Comparison of ENCODE assay signal across 10 cellular contexts in the genomic region with DNA sequence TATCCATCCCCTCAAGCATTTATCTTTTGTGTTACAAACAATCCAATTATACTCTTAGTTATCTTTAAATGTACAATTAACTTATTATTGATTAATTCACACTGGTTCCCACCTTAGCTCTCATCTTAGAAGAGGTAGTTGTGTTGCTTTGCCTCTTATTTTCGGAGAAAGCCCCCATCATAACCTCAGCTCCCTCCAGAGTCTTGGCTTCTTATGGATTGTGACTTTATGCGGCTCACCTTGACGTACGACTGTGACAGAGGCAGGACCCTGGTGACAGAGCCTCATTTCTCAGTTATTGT.
DNase-seq lines count a peak whose midpoint lies in the region; TF ChIP-seq lines count a peak whose summit lies in the region.
"Had no signal": no experiment of that assay in that cellular context is flagged by ENCODE, and none has a peak within 500 bp of the region (broad histone marks: within the 10 kb centered on the region; RNA-seq: fewer than 3 reads in every experiment).

No MANE protein-coding gene starts in this region.

- no peak overlapping the region for H3K4me2 ChIP-seq in osteoblast (ENCODE audit: insufficient read depth, low read length)
- H3K4me2 ChIP-seq in SK-N-SH, result no peak overlapping the region

- peaks cover 94% of the 10 kb centered on the region for H3K79me2 ChIP-seq in osteoblast (ENCODE audit: insufficient read depth, low read length)
- H3K79me2 ChIP-seq in SK-N-SH (ENCODE audit: insufficient read depth), result peaks cover 99% of the 10 kb centered on the region

- TF ChIP-seq RAD21 in SK-N-SH (IDR thresholded peaks at IDR 0.05; ENCODE audit: low read length), result no peak

- H3K9me3 ChIP-seq in CD4-positive, alpha-beta memory T cell (ENCODE audit: control insufficient read depth in 1 of 2, low read length in 2 of 2), result no peaks in the 10 kb centered on the region
- H3K9me3 ChIP-seq in osteoblast (ENCODE audit: low read depth, low read length) (no peaks in the 10 kb centered on the region), SK-N-SH (no peaks in the 10 kb centered on the region), SJCRH30 (replicated peaks) (no peaks in the 10 kb centered on the region)

- peaks cover 2 to 7% of the 10 kb centered on the region in 2 donors for H3K36me3 Mint-ChIP-seq in CD4-positive, alpha-beta memory T cell
- H3K36me3 Mint-ChIP-seq in IgD-negative memory B cell, result no peaks in the 10 kb centered on the region

- intact Hi-C loops in CD4-positive, alpha-beta memory T cell (cut with micrococcal nuclease), result loop anchor here (1.0 kb wide), 3 partner anchors 10 to 15 kb away; no protein-coding TSS in a partner anchor

- POLR2A ChIA-PET in CD4-positive, alpha-beta memory T cell (lab: Charles Lee; ENCODE audit: partially characterized antibody), result interaction anchor here (0.9 to 22.8 kb wide), 4 partner anchors 11 to 29 kb away, joined by 3 to 304 read pairs (median 70); no protein-coding TSS in a partner anchor
- POLR2A ChIA-PET in SK-N-SH (lab: Yijun Ruan, JAX), result no interaction called here

- H3K4me1 ChIP-seq in CD4-positive, alpha-beta memory T cell (ENCODE audit: insufficient read depth, low read length), result peaks cover 94% of the 10 kb centered on the region
- H3K4me1 ChIP-seq in osteoblast (ENCODE audit: insufficient read depth, low read length) (peaks cover 37% of the 10 kb centered on the region), SK-N-SH (ENCODE audit: control insufficient read depth in 1 of 2, insufficient read depth in 2 of 2, low read depth in 1 of 2, low read length in 1 of 2) (peaks cover 39 to 41% of the 10 kb centered on the region in 2 experiments; a peak in 3 of 4 replicates), SJCRH30 (0 out of 2 replicates have a peak, but pooled peaks cover 4% of the 10 kb centered on the region)

- no peak for TF ChIP-seq CTCF in brain microvascular endothelial cell (IDR thresholded peaks at IDR 0.05; ENCODE audit: low read depth, low read length, missing control alignments)
- TF ChIP-seq CTCF in osteoblast (IDR thresholded peaks at IDR 0.05; ENCODE audit: extremely low read depth, low read depth, low read length), result no peak
- no peak for TF ChIP-seq CTCF in SK-N-SH (IDR thresholded peaks at IDR 0.05)

- H3K27me3 Mint-ChIP-seq in CD4-positive, alpha-beta memory T cell, result no peaks in the 10 kb centered on the region
- H3K27me3 Mint-ChIP-seq in IgD-negative memory B cell, result no peaks in the 10 kb centered on the region
- H3K27me3 Mint-ChIP-seq: brain had no signal

- TF ChIP-seq EP300 in SK-N-SH (IDR thresholded peaks at IDR 0.05; ENCODE audit: borderline replicate concordance in 1 of 2, low read depth in 1 of 2, low read length in 1 of 2), result no peak

- no peaks in the 10 kb centered on the region for H3K36me3 ChIP-seq in CD4-positive, alpha-beta memory T cell (ENCODE audit: insufficient read depth, low read length)
- peaks cover 5% of the 10 kb centered on the region for H3K36me3 ChIP-seq in brain microvascular endothelial cell (replicated peaks)
- peaks cover 13% of the 10 kb centered on the region for H3K36me3 ChIP-seq in osteoblast (ENCODE audit: insufficient read depth, low read length)
- peaks cover 2 to 13% of the 10 kb centered on the region in 2 experiments for H3K36me3 ChIP-seq in SK-N-SH (replicated peaks in 1 of 2; ENCODE audit: control insufficient read depth in 1 of 2, insufficient read depth in 2 of 2, low read length in 1 of 2)
- H3K36me3 ChIP-seq in SJCRH30, result peaks cover 6% of the 10 kb centered on the region; the same call in 1 of the 2 replicates

- peak overlapping the region; percentile 54 for H3K27ac ChIP-seq in CD4-positive, alpha-beta memory T cell (ENCODE audit: low read depth, low read length)
- H3K27ac ChIP-seq in brain microvascular endothelial cell, result peak overlapping the region; percentile 58
- peak overlapping the region; percentile 21 for H3K27ac ChIP-seq in osteoblast (ENCODE audit: low read depth, low read length)
- peak overlapping the region in 1 of 2 experiments; percentile 53; a peak in 2 of 4 replicates for H3K27ac ChIP-seq in SK-N-SH (ENCODE audit: low read depth in 2 of 2, low read length in 1 of 2)
- no peak overlapping the region for H3K27ac ChIP-seq in SJCRH30

- H3K27me3 ChIP-seq in CD4-positive, alpha-beta memory T cell (ENCODE audit: insufficient read depth, low read length), result no peaks in the 10 kb centered on the region
- H3K27me3 ChIP-seq in brain microvascular endothelial cell (replicated peaks), result no peaks in the 10 kb centered on the region
- no peaks in the 10 kb centered on the region for H3K27me3 ChIP-seq in osteoblast (ENCODE audit: insufficient read depth, low read length)
- no peaks in the 10 kb centered on the region for H3K27me3 ChIP-seq in SK-N-SH (ENCODE audit: insufficient read depth)
- no peaks in the 10 kb centered on the region for H3K27me3 ChIP-seq in SJCRH30

- H3K4me3 Mint-ChIP-seq in CD4-positive, alpha-beta memory T cell, result peak overlapping the region; percentile 42 to 82 (median 66)
- peak overlapping the region in 3 of 4 donors; percentile 38 to 80 (median 79) for H3K4me3 Mint-ChIP-seq in IgD-negative memory B cell
- H3K4me3 Mint-ChIP-seq: brain had no signal

- WGBS in SK-N-SH (ENCODE audit: low lambda C conversion rate), result 97% methylated on average over 4 of the region's 4 CpGs

- H4K20me1 ChIP-seq in osteoblast (ENCODE audit: insufficient read depth, low read length), result peaks cover 55% of the 10 kb centered on the region
- H4K20me1 ChIP-seq in SK-N-SH (ENCODE audit: insufficient read depth), result peaks cover 72% of the 10 kb centered on the region

- no peak overlapping the region for H3K9ac ChIP-seq in SK-N-SH

- DNase-seq in CD4-positive, alpha-beta memory T cell, result no peak
- DNase-seq in brain microvascular endothelial cell (no peak), osteoblast (ENCODE audit: insufficient read length, low spot score, missing footprints) (no peak), SK-N-SH (no peak), NCI-H748 (lab: John Stamatoyannopoulos, UW; ENCODE audit: unreplicated experiment) (no peak), SJCRH30 (no peak)
- DNase-seq: activated CD4-positive, alpha-beta T cell treated with anti-CD3 and anti-CD28 coated beads for 1 hour; NCI-H2081 treated with DMSO at 0.1 percent for 48 hours had no signal

- peak overlapping the region in 1 of 2 donors; percentile 13 for H3K4me3 ChIP-seq in CD4-positive, alpha-beta memory T cell (ENCODE audit: low read length in 2 of 2)
- H3K4me3 ChIP-seq in brain microvascular endothelial cell (ENCODE audit: low read depth, low read length) (no peak overlapping the region), osteoblast (ENCODE audit: insufficient read depth, low read length) (no peak overlapping the region), SK-N-SH (ENCODE audit: low read depth in 2 of 2, low read length in 1 of 2) (no peak overlapping the region), SJCRH30 (no peak overlapping the region)

- H3K27ac Mint-ChIP-seq in CD4-positive, alpha-beta memory T cell, result peak overlapping the region; percentile 89 to 94 (median 91)
- peak overlapping the region; percentile 76 to 94 (median 92) for H3K27ac Mint-ChIP-seq in IgD-negative memory B cell

- no peaks in the 10 kb centered on the region for H3K9me2 ChIP-seq in SK-N-SH

- H3F3A ChIP-seq in SK-N-SH (replicated peaks; ENCODE audit: insufficient read depth), result peaks cover 11% of the 10 kb centered on the region

- peaks cover 66 to 94% (median 83%) of the 10 kb centered on the region in 4 donors for H3K4me1 Mint-ChIP-seq in CD4-positive, alpha-beta memory T cell
- H3K4me1 Mint-ChIP-seq in IgD-negative memory B cell, result peaks cover 71 to 80% (median 76%) of the 10 kb centered on the region in 3 donors

- no peak overlapping the region for H2AFZ ChIP-seq in osteoblast (ENCODE audit: low read length)
- H2AFZ ChIP-seq in SK-N-SH (ENCODE audit: low read depth), result no peak overlapping the region

- CTCF ChIA-PET in CD4-positive, alpha-beta memory T cell (lab: Charles Lee; ENCODE audit: partially characterized antibody), result interaction anchor here (1.4 to 2.0 kb wide), 4 partner anchors 12 to 31 kb away, joined by 4 to 10 read pairs (median 5); no protein-coding TSS in a partner anchor
- CTCF ChIA-PET in SK-N-SH (lab: Yijun Ruan, JAX), result interaction anchor here (1.5 to 1.6 kb wide), 2 partner anchors 12 to 30 kb away, joined by 3 read pairs; no protein-coding TSS in a partner anchor

- in situ Hi-C loops in brain microvascular endothelial cell (cut with HindIII; ENCODE audit: low pct_ligation_motif_present, low sequenced_read_pairs), result no loop called here

- no peaks in the 10 kb centered on the region for H3K9me3 Mint-ChIP-seq in CD4-positive, alpha-beta memory T cell
- H3K9me3 Mint-ChIP-seq in IgD-negative memory B cell, result no peaks in the 10 kb centered on the region
- H3K9me3 Mint-ChIP-seq: brain had no signal

TF ChIP-seq in SK-N-SH, 30 proteins besides CTCF, POLR2A, EP300 and RAD21 (continues in another document):
- no peak for TF ChIP-seq SMC3 (IDR thresholded peaks at IDR 0.05; ENCODE audit: low read depth, low read length)
- TF ChIP-seq, protein P1, sequence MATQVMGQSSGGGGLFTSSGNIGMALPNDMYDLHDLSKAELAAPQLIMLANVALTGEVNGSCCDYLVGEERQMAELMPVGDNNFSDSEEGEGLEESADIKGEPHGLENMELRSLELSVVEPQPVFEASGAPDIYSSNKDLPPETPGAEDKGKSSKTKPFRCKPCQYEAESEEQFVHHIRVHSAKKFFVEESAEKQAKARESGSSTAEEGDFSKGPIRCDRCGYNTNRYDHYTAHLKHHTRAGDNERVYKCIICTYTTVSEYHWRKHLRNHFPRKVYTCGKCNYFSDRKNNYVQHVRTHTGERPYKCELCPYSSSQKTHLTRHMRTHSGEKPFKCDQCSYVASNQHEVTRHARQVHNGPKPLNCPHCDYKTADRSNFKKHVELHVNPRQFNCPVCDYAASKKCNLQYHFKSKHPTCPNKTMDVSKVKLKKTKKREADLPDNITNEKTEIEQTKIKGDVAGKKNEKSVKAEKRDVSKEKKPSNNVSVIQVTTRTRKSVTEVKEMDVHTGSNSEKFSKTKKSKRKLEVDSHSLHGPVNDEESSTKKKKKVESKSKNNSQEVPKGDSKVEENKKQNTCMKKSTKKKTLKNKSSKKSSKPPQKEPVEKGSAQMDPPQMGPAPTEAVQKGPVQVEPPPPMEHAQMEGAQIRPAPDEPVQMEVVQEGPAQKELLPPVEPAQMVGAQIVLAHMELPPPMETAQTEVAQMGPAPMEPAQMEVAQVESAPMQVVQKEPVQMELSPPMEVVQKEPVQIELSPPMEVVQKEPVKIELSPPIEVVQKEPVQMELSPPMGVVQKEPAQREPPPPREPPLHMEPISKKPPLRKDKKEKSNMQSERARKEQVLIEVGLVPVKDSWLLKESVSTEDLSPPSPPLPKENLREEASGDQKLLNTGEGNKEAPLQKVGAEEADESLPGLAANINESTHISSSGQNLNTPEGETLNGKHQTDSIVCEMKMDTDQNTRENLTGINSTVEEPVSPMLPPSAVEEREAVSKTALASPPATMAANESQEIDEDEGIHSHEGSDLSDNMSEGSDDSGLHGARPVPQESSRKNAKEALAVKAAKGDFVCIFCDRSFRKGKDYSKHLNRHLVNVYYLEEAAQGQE (IDR thresholded peaks at IDR 0.05; ENCODE audit: low read depth, low read length), result no peak
- TF ChIP-seq RFX5 (IDR thresholded peaks at IDR 0.05; ENCODE audit: low read length), result no peak
